Comparison of ENCODE assay signal across 22 cellular contexts in the genomic region with DNA sequence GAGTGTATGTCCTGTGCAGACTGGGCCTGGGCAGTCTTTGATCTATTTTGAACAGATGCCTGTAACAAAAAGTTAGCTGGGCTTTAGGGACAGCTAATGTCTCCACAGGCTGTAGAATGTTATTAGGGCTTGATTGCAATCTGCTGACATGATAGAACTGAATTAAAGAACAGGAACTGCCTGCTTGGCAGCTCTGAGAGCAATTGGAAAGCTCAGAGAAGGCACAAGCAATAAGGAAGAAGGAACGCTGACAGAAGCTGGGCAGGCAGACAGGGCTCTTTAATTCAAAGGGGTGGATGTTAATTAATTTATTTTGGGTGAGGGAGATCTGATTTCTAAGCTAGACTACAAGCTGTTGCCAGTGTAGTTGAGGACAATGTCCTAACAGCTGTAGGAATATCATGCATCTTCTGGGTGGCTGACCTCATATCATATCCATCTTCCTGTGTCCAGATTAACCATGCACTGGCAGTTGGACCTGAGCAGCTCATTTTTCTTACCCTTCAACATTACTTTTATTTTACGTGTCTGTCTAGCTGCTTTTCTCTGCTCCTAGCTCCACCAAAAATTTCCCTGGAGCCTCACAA. TPM values are rescaled to one million over a fixed set of nuclear protein-coding genes. Genes with fewer than 3 reads are reported as not detected.
DNase-seq lines count a peak whose midpoint lies in the region; ATAC-seq and TF ChIP-seq lines count a peak whose summit lies in the region.
"Had no signal": no experiment of that assay in that cellular context is flagged by ENCODE, and none has a peak within 500 bp of the region (broad histone marks: within the 10 kb centered on the region; RNA-seq: fewer than 3 reads in every experiment).

No MANE protein-coding gene starts in this region.

- DNase-seq in LNCaP clone FGC (ENCODE audit: low read depth) (peak; percentile 89), NCI-H446 treated with DMSO at 0.1 percent for 48 hours (lab: John Stamatoyannopoulos, UW) (peak; percentile 61), glutamatergic neuron (no peak), psoas muscle (no peak)
- no peak for DNase-seq in stimulated activated CD4-positive, alpha-beta T cell treated with anti-CD3 and anti-CD28 coated beads, Interleukin-12 subunit alpha, Interleukin-12 subunit beta, amount 100 ng/mL, for 4 hours
- DNase-seq in activated CD4-positive, alpha-beta T cell treated with anti-CD3 and anti-CD28 coated beads, Interleukin-2, amount 50 U/mL, for 4 hours: no peak
- DNase-seq: CD4-positive, alpha-beta T cell; COR-L47; DMS153; Kasumi-1; MG63; NCI-H1417 treated with DMSO at 0.1 percent for 48 hours; NCI-H1930; NCI-H510A; Peyer's patch had no signal

- H3K27ac ChIP-seq in psoas muscle: no peak overlapping the region
- H3K27ac ChIP-seq: BLaER1, Peyer's patch, SJSA1 had no signal

- no peaks in the 10 kb centered on the region for H3K9me3 ChIP-seq in psoas muscle
- H3K9me3 ChIP-seq: BLaER1, MG63, Peyer's patch, SJSA1 had no signal

- TF ChIP-seq CTCF in LNCaP clone FGC (IDR thresholded peaks at IDR 0.05; ENCODE audit: control insufficient read depth, extremely low read depth, insufficient read depth) (no peak), glutamatergic neuron (IDR thresholded peaks at IDR 0.05; ENCODE audit: partially characterized antibody, unreplicated experiment) (no peak), psoas muscle (IDR thresholded peaks at IDR 0.05) (no peak)

- no peak overlapping the region for H3K4me3 ChIP-seq in LNCaP clone FGC (ENCODE audit: low read depth, low read length)
- no peak overlapping the region for H3K4me3 ChIP-seq in psoas muscle
- H3K4me3 ChIP-seq: BLaER1, MG63, Peyer's patch, SJSA1 had no signal

- H3K27me3 ChIP-seq in psoas muscle (ENCODE audit: insufficient read depth in 3 of 3, low read length in 2 of 3): peaks cover 0 to 4% (median 0%) of the 10 kb centered on the region in 3 donors
- H3K27me3 ChIP-seq: BLaER1, Peyer's patch, SJSA1 had no signal

- H3K9me3 Mint-ChIP-seq in glutamatergic neuron (ENCODE audit: unreplicated experiment): no peaks in the 10 kb centered on the region
- H3K9me3 Mint-ChIP-seq: CD4-positive, alpha-beta T cell had no signal

- H3K36me3 Mint-ChIP-seq in glutamatergic neuron (ENCODE audit: unreplicated experiment): no peaks in the 10 kb centered on the region

- intact Hi-C loops in psoas muscle (cut with DNase I): no loop called here

- no peaks in the 10 kb centered on the region for H3K36me3 ChIP-seq in psoas muscle (ENCODE audit: insufficient read depth in 1 of 2, low read depth in 1 of 2)
- H3K36me3 ChIP-seq: BLaER1, MG63, Peyer's patch, SJSA1 had no signal

- peak overlapping the region; percentile 61 for H3K4me3 Mint-ChIP-seq in glutamatergic neuron (ENCODE audit: unreplicated experiment)
- H3K4me3 Mint-ChIP-seq: CD4-positive, alpha-beta T cell had no signal

- 5 to 26% (median 12%) methylated on average over 2 of the region's 2 CpGs for WGBS in psoas muscle, 3 donors

- ATAC-seq in psoas muscle (peak in 3 of 4 donors; percentile 27 to 53 (median 51)), HG02678 (IDR thresholded peaks at IDR 0.05; ENCODE audit: unreplicated experiment) (no peak), GM21529 (IDR thresholded peaks at IDR 0.05; ENCODE audit: unreplicated experiment) (no peak)
- ATAC-seq: HCT116 had no signal

- H3K4me1 ChIP-seq in psoas muscle: peaks cover 12% of the 10 kb centered on the region
- H3K4me1 ChIP-seq: BLaER1, Peyer's patch, SJSA1 had no signal

- H3K27me3 Mint-ChIP-seq in glutamatergic neuron (ENCODE audit: unreplicated experiment): no peaks in the 10 kb centered on the region

- H3K4me1 Mint-ChIP-seq in glutamatergic neuron (ENCODE audit: low read depth, unreplicated experiment): peaks cover 36% of the 10 kb centered on the region

- peak overlapping the region; percentile 31 for H3K27ac Mint-ChIP-seq in glutamatergic neuron (ENCODE audit: unreplicated experiment)
- H3K27ac Mint-ChIP-seq: CD4-positive, alpha-beta T cell had no signal

RNA-seq across cellular contexts. Expression of a gene that starts 20.7 kb away (rescaled TPM):
- total RNA-seq in glutamatergic neuron (ENCODE audit: unreplicated experiment) (not detected), psoas muscle (not detected)
- not detected for polyA plus RNA-seq in psoas muscle
- total RNA-seq: CD4-positive, alpha-beta T cell; H1; OCI-LY7; Peyer's patch; SJSA1 had no signal
- polyA plus RNA-seq: H1 had no signal

Comparison
In these comparisons a context has a peak if more than half of its experiments do, and no peak if none do; other contexts are left out.
1. DNase-seq: peak in LNCaP clone FGC (single experiment) and NCI-H446 treated with DMSO at 0.1 percent for 48 hours (single experiment); none in glutamatergic neuron (single experiment), psoas muscle (0 of 2), stimulated activated CD4-positive, alpha-beta T cell treated with anti-CD3 and anti-CD28 coated beads, Interleukin-12 subunit alpha, Interleukin-12 subunit beta, amount 100 ng/mL, for 4 hours (single experiment) and activated CD4-positive, alpha-beta T cell treated with anti-CD3 and anti-CD28 coated beads, Interleukin-2, amount 50 U/mL, for 4 hours (0 of 2).
2. ATAC-seq: peak in psoas muscle (3 of 4); none in HG02678 (single experiment) and GM21529 (single experiment).